Comparison of ENCODE assay signal across 8 cellular contexts in genomic region chr1:180953791-180954721, GRCh38. TPM values are rescaled to one million over a fixed set of nuclear protein-coding genes. Genes with fewer than 3 reads are reported as not detected.
DNase-seq lines count a peak whose midpoint lies in the region; ATAC-seq and TF ChIP-seq lines count a peak whose summit lies in the region.

No MANE protein-coding gene starts in this region.

- peaks cover 4 to 13% of the 10 kb centered on the region in 2 experiments; a peak in 3 of 4 replicates for H3K4me1 Mint-ChIP-seq in H9

- BruUV-seq in PC-3 (replicated peaks; lab: Mats Ljungman, UMichigan), result no TSS peak

- H3K4me3 ChIP-seq in PC-3 (ENCODE audit: low read length), result peak overlapping the region; percentile 63
- peak overlapping the region; percentile 35 to 55 (median 47) for H3K4me3 ChIP-seq in skin epidermis

- peak overlapping the region in 1 of 2 experiments; percentile 43; a peak in 1 of 5 replicates for H3K4me3 Mint-ChIP-seq in H9

- POLR2A ChIA-PET in PC-3 (lab: Charles Lee; ENCODE audit: unreplicated experiment), result interaction anchor here (0.6 kb wide), 1 partner anchor 70 kb away, joined by 6 read pairs; no protein-coding TSS in a partner anchor

- H2AFZ ChIP-seq in H9 (ENCODE audit: low read length) (no peak overlapping the region), PC-3 (ENCODE audit: low read length) (peak overlapping the region; percentile 76)

- H3K27me3 ChIP-seq in H9 (ENCODE audit: insufficient read depth, low read length) (no peaks in the 10 kb centered on the region), PC-3 (ENCODE audit: low read length) (no peaks in the 10 kb centered on the region)

- no peak overlapping the region for H3K18ac ChIP-seq in H9 (ENCODE audit: insufficient read length, low read depth, low read length)

- H3K56ac ChIP-seq in H9 (ENCODE audit: insufficient read length, low read depth, low read length), result no peak overlapping the region

- no peak overlapping the region for H3K14ac ChIP-seq in H9 (ENCODE audit: insufficient read depth, low read length)

- H3K4me1 ChIP-seq in H9 (ENCODE audit: insufficient read depth, low read length) (no peaks in the 10 kb centered on the region), PC-3 (ENCODE audit: insufficient read depth, low read length) (peaks cover 14% of the 10 kb centered on the region)

- no peaks in the 10 kb centered on the region for H3K23me2 ChIP-seq in H9 (ENCODE audit: insufficient read length, low read depth, low read length, poor library complexity, severe bottlenecking)

- no peak overlapping the region for H2BK120ac ChIP-seq in H9 (ENCODE audit: low read depth, low read length, poor library complexity, severe bottlenecking)

- H3K36me3 Mint-ChIP-seq in H9 (ENCODE audit: insufficient read depth in 1 of 3, low read depth in 3 of 3), result peaks cover 7 to 26% (median 17%) of the 10 kb centered on the region in 3 experiments; a peak in 5 of 7 replicates

- H3K36me3 ChIP-seq in PC-3 (ENCODE audit: low read depth, low read length), result no peaks in the 10 kb centered on the region

- H3K27ac ChIP-seq in H9 (ENCODE audit: insufficient read length, low read depth, low read length), result no peak overlapping the region
- H3K27ac ChIP-seq in PC-3 (ENCODE audit: low read length), result peak overlapping the region; percentile 30
- H3K27ac ChIP-seq in skin epidermis, result peak overlapping the region; percentile 8 to 82 (median 68)

- DNase-seq in GM04503 (ENCODE audit: low read depth) (peak; percentile 11), H9 (no peak), PC-3 (peak; percentile 48), cardiac septum (ENCODE audit: low spot score) (peak; percentile 84), NCI-H446 treated with DMSO at 0.1 percent for 48 hours (lab: John Stamatoyannopoulos, UW) (no peak), NCI-H1694 treated with DMSO at 0.1 percent for 48 hours (lab: John Stamatoyannopoulos, UW) (no peak)
- peak; percentile 74 for DNase-seq in activated naive CD4-positive, alpha-beta T cell treated with Interleukin-2 at 50 U/mL for 16 hours

- H3K9ac ChIP-seq in H9 (ENCODE audit: extremely low read depth, insufficient read length, low read length) (no peak overlapping the region), PC-3 (ENCODE audit: low read length) (peak overlapping the region; percentile 77)

- H2BK5ac ChIP-seq in H9 (ENCODE audit: insufficient read length, low read length), result no peak overlapping the region

- H3T11ph ChIP-seq in H9 (ENCODE audit: low read length), result no peak overlapping the region

- H3K23ac ChIP-seq in H9 (ENCODE audit: insufficient read length, low read depth, low read length), result no peak overlapping the region

- no peak overlapping the region for H3K4ac ChIP-seq in H9 (ENCODE audit: low read depth, low read length)

- CTCF ChIA-PET in PC-3 (lab: Charles Lee), result no interaction called here

- H4K20me1 ChIP-seq in H9 (ENCODE audit: control insufficient read depth, insufficient read depth, insufficient read length) (no peaks in the 10 kb centered on the region), PC-3 (ENCODE audit: low read length) (no peaks in the 10 kb centered on the region)

- no peaks in the 10 kb centered on the region for H3K79me2 ChIP-seq in H9 (ENCODE audit: insufficient read depth, low read length)
- no peaks in the 10 kb centered on the region for H3K79me2 ChIP-seq in PC-3 (ENCODE audit: low read length)

- H3K9me3 Mint-ChIP-seq in H9, result no peaks in the 10 kb centered on the region

- no peaks in the 10 kb centered on the region for H3K9me3 ChIP-seq in H9 (ENCODE audit: control insufficient read depth, low read depth, low read length)
- no peaks in the 10 kb centered on the region for H3K9me3 ChIP-seq in PC-3 (ENCODE audit: low read length)

- no peaks in the 10 kb centered on the region for H3F3A ChIP-seq in PC-3 (ENCODE audit: low read length, unreplicated experiment)

- no peak overlapping the region for H2BK20ac ChIP-seq in H9 (ENCODE audit: low read depth, low read length, poor library complexity, severe bottlenecking)

- no peak overlapping the region for H2AK5ac ChIP-seq in H9 (ENCODE audit: insufficient read length, low read length)

- H3K27me3 Mint-ChIP-seq in H9 (ENCODE audit: low read depth), result no peaks in the 10 kb centered on the region

- no CpG with 5 or more reads among the region's 94 CpGs for WGBS in H9 (ENCODE audit: extremely low coverage, insufficient read length, low lambda C conversion rate)

- H2BK15ac ChIP-seq in H9 (ENCODE audit: low read depth, low read length), result no peak overlapping the region; the same call in 1 of the 2 replicates

- no peak overlapping the region for H2BK12ac ChIP-seq in H9 (ENCODE audit: insufficient read length, low read depth, low read length)

- peak; percentile 81 for ATAC-seq in PC-3

- no peaks in the 10 kb centered on the region for H3K9me2 ChIP-seq in PC-3 (replicated peaks; ENCODE audit: low read length)

- no peak overlapping the region for H4K91ac ChIP-seq in H9 (ENCODE audit: insufficient read length, low read depth, low read length)

- H3K4me2 ChIP-seq in H9 (ENCODE audit: insufficient read depth, insufficient read length, low read length) (no peak overlapping the region), PC-3 (ENCODE audit: low read length) (peak overlapping the region; percentile 83)

- H4K8ac ChIP-seq in H9 (replicated peaks; ENCODE audit: insufficient read length, low read depth, low read length), result no peak overlapping the region

- intact Hi-C loops in PC-3 (cut with micrococcal nuclease), result loop anchor here (10.0 kb wide), 1 partner anchor 211 kb away; no protein-coding TSS in a partner anchor
- intact Hi-C loops in cardiac septum (cut with DNase I), result loop anchor here (5.0 kb wide), 1 partner anchor 188 kb away; no protein-coding TSS in a partner anchor

- H3K27ac Mint-ChIP-seq in H9, result peak overlapping the region; percentile 53 to 79 (median 66); a peak in 2 of 7 replicates

- TF ChIP-seq CTCF in H9 (conservative IDR thresholded peaks at IDR 0.05), result no peak
- no peak for TF ChIP-seq CTCF in PC-3 (conservative IDR thresholded peaks at IDR 0.05; ENCODE audit: low read depth, low read length)

- no peaks in the 10 kb centered on the region for H3K79me1 ChIP-seq in H9 (ENCODE audit: insufficient read depth, low read depth, low read length, poor library complexity, severe bottlenecking)

- no peak overlapping the region for H4K5ac ChIP-seq in H9 (ENCODE audit: insufficient read length, low read depth, low read length)

RNA-seq across cellular contexts. Expression of gene KIAA1614, which starts 41.4 kb away (rescaled TPM):
- total RNA-seq in H9 (2021) (0.88 and 1.3 TPM in 2 replicates), PC-3 (2014; rRNA removed) (not detected in 2 replicates), cardiac septum (11.4 TPM)

Comparison
In these comparisons a context has a peak if more than half of its experiments do, and no peak if none do; other contexts are left out.
1. DNase-seq: peak in GM04503 (single experiment), PC-3 (single experiment), activated naive CD4-positive, alpha-beta T cell treated with Interleukin-2 at 50 U/mL for 16 hours (single experiment) and cardiac septum (single experiment); none in H9 (single experiment), NCI-H446 treated with DMSO at 0.1 percent for 48 hours (single experiment) and NCI-H1694 treated with DMSO at 0.1 percent for 48 hours (single experiment).